ENCODE assay signal across 10 cellular contexts in genomic region chr6:142925575-142926110, GRCh38. TPM values are rescaled to one million over a fixed set of nuclear protein-coding genes. Genes with fewer than 3 reads are reported as not detected.
A peak's percentile ranks its signal among the peaks of the same experiment; 100 is the strongest.
DNase-seq lines count a peak whose midpoint lies in the region; ATAC-seq and TF ChIP-seq lines count a peak whose summit lies in the region.
"Had no signal": no experiment of that assay in that cellular context is flagged by ENCODE, and none has a peak within 500 bp of the region (broad histone marks: within the 10 kb centered on the region; RNA-seq: fewer than 3 reads in every experiment).

No MANE protein-coding gene starts in this region.

- TF ChIP-seq CTCF in right atrium auricular region (IDR thresholded peaks at IDR 0.05) (no peak), brain (conservative IDR thresholded peaks at IDR 0.05) (no peak), vagina (IDR thresholded peaks at IDR 0.05) (no peak), BE2C (IDR thresholded peaks at IDR 0.05; ENCODE audit: low read depth, low read length) (no peak)

- peaks cover 29% of the 10 kb centered on the region for H3K4me1 Mint-ChIP-seq in brain

- H3K4me3 Mint-ChIP-seq in brain = peak overlapping the region; percentile 60 to 85 (median 73)

- no peaks in the 10 kb centered on the region for H3K9me3 Mint-ChIP-seq in brain

- H3K36me3 ChIP-seq in right atrium auricular region = no peaks in the 10 kb centered on the region
- no peaks in the 10 kb centered on the region for H3K36me3 ChIP-seq in vagina
- no peaks in the 10 kb centered on the region for H3K36me3 ChIP-seq in BE2C

- ATAC-seq in left cardiac atrium (no peak), HG02798 (IDR thresholded peaks at IDR 0.05; ENCODE audit: poor library complexity, unreplicated experiment) (no peak)

- no peaks in the 10 kb centered on the region for H3K36me3 Mint-ChIP-seq in brain

- no peak for TF ChIP-seq POLR2A in vagina (IDR thresholded peaks at IDR 0.05)

- H3K4me3 ChIP-seq in right atrium auricular region (no peak overlapping the region), vagina (no peak overlapping the region), BE2C (ENCODE audit: low read depth, low read length) (no peak overlapping the region)

- H3K27ac Mint-ChIP-seq in brain = peak overlapping the region in 1 of 5 experiments; percentile 85

- H3K9me3 ChIP-seq in right atrium auricular region = no peaks in the 10 kb centered on the region
- no peaks in the 10 kb centered on the region for H3K9me3 ChIP-seq in vagina
- no peaks in the 10 kb centered on the region for H3K9me3 ChIP-seq in BE2C

- H3K27me3 ChIP-seq in right atrium auricular region (no peaks in the 10 kb centered on the region), vagina (no peaks in the 10 kb centered on the region), BE2C (peaks cover 58% of the 10 kb centered on the region)

- peaks cover 24% of the 10 kb centered on the region for H3K27me3 Mint-ChIP-seq in brain

- DNase-seq in right atrium auricular region (ENCODE audit: low spot score) = no peak
- DNase-seq in left cardiac atrium = no peak
- peak; percentile 34 for DNase-seq in medulla oblongata (ENCODE audit: extremely low spot score)
- DNase-seq in vagina (ENCODE audit: extremely low spot score in 2 of 2) = no peak
- DNase-seq in BE2C = no peak
- no peak for DNase-seq in H4 (ENCODE audit: low spot score)
- DNase-seq: NCI-H1092 treated with DMSO at 0.1 percent for 48 hours, SHP77 had no signal

- H3K27ac ChIP-seq in right atrium auricular region = peak overlapping the region; percentile 96 to 98
- H3K27ac ChIP-seq in vagina = peak overlapping the region; percentile 91

- H3K4me1 ChIP-seq in right atrium auricular region = peaks cover 0 to 33% of the 10 kb centered on the region in 2 donors
- peaks cover 27% of the 10 kb centered on the region for H3K4me1 ChIP-seq in vagina
- no peaks in the 10 kb centered on the region for H3K4me1 ChIP-seq in BE2C

- intact Hi-C loops in left cardiac atrium (cut with DNase I) (no loop called here), vagina (cut with DNase I) (no loop called here)

RNA-seq across cellular contexts. Expression of gene HIVEP2, which starts 19.3 kb away (rescaled TPM):
- 10 to 100 TPM; 19.2 to 28.6 TPM for total RNA-seq in right atrium auricular region
- 10 to 100 TPM; 13.3 to 25.4 TPM for total RNA-seq in left cardiac atrium
- 4.7 TPM for polyA plus RNA-seq in brain (ENCODE audit: insufficient read depth, low read depth, low replicate concordance)
- total RNA-seq in vagina = 24.6 TPM
- polyA plus RNA-seq in BE2C (2012; ENCODE audit: insufficient read depth, insufficient read length, low read depth) = 0.51 TPM
- 3.6 and 4.1 TPM in 2 replicates for total RNA-seq in H4 (2014; rRNA removed; shearing (Covaris generic))
